In genomic region chr1:197725044-197725443, GRCh38 we compare ENCODE assay signal across 14 cellular contexts. TPM values are rescaled to one million over a fixed set of nuclear protein-coding genes. Genes with fewer than 3 reads are reported as not detected.
A peak's percentile ranks its signal among the peaks of the same experiment; 100 is the strongest.
DNase-seq lines count a peak whose midpoint lies in the region; ATAC-seq and TF ChIP-seq lines count a peak whose summit lies in the region.
"Had no signal": no experiment of that assay in that cellular context is flagged by ENCODE, and none has a peak within 500 bp of the region (broad histone marks: within the 10 kb centered on the region; RNA-seq: fewer than 3 reads in every experiment).

No MANE protein-coding gene starts in this region.

- peaks cover 18% of the 10 kb centered on the region for H3K36me3 Mint-ChIP-seq in activated naive CD4-positive, alpha-beta T cell treated with anti-CD3 and anti-CD28 coated beads, Interleukin-2, amount 10 ng/mL, durations not matched to agents 7 days and 5 days
- H3K36me3 Mint-ChIP-seq in activated naive CD4-positive, alpha-beta T cell treated with anti-CD3 and anti-CD28 coated beads for 36 hours (ENCODE audit: low read depth), result peaks cover 23% of the 10 kb centered on the region

- no peak overlapping the region for H3K4me3 ChIP-seq in epithelial cell of esophagus (ENCODE audit: low read length)

- H3K27me3 Mint-ChIP-seq in activated naive CD4-positive, alpha-beta T cell treated with anti-CD3 and anti-CD28 coated beads, Interleukin-2, amount 10 ng/mL, durations not matched to agents 7 days and 5 days, result no peaks in the 10 kb centered on the region
- H3K27me3 Mint-ChIP-seq in activated naive CD4-positive, alpha-beta T cell treated with anti-CD3 and anti-CD28 coated beads for 36 hours (ENCODE audit: low read depth), result no peaks in the 10 kb centered on the region
- H3K27me3 Mint-ChIP-seq: activated T-helper 17 cell treated with anti-CD3 and anti-CD28 coated beads, Interleukin-2, amount 50 U/mL, for 72 hours; stimulated activated naive B cell treated with anti-CD40 and anti-IgM and Interleukin-4, amounts not matched to agents 10 μg/mL and 1 μg/mL and 100 μg/mL, for 72 hours had no signal

- no peak overlapping the region for H3K4me3 Mint-ChIP-seq in activated naive CD4-positive, alpha-beta T cell treated with anti-CD3 and anti-CD28 coated beads, Interleukin-2, amount 10 ng/mL, durations not matched to agents 7 days and 5 days
- H3K4me3 Mint-ChIP-seq in activated naive CD4-positive, alpha-beta T cell treated with anti-CD3 and anti-CD28 coated beads for 36 hours, result no peak overlapping the region
- H3K4me3 Mint-ChIP-seq: activated T-helper 17 cell treated with anti-CD3 and anti-CD28 coated beads, Interleukin-2, amount 50 U/mL, for 72 hours; stimulated activated naive B cell treated with anti-CD40 and anti-IgM and Interleukin-4, amounts not matched to agents 10 μg/mL and 1 μg/mL and 100 μg/mL, for 72 hours had no signal

- no peak for ATAC-seq in GM18907 (IDR thresholded peaks at IDR 0.05; ENCODE audit: unreplicated experiment)
- ATAC-seq: activated T-helper 17 cell treated with anti-CD3 and anti-CD28 coated beads, Interleukin-2, amount 50 U/mL, for 72 hours; stimulated activated naive B cell treated with anti-CD40 and anti-IgM and Interleukin-4, amounts not matched to agents 10 μg/mL and 1 μg/mL and 100 μg/mL, for 72 hours had no signal

- TF ChIP-seq CTCF in epithelial cell of esophagus (IDR thresholded peaks at IDR 0.05; ENCODE audit: insufficient read depth, low read depth, low read length, missing control alignments), result no peak

- no peak for DNase-seq in activated naive CD4-positive, alpha-beta T cell treated with anti-CD3 and anti-CD28 coated beads, Interleukin-2, amount 10 ng/mL, durations not matched to agents 7 days and 5 days
- DNase-seq in activated naive CD4-positive, alpha-beta T cell treated with anti-CD3 and anti-CD28 coated beads for 36 hours, result no peak
- DNase-seq in OCI-M1 (lab: John Stamatoyannopoulos, UW) (peak; percentile 59), epithelial cell of esophagus (ENCODE audit: low read depth) (peak; percentile 41), smooth muscle cell of the brain vasculature (ENCODE audit: low read depth, low spot score) (peak; percentile 1), HuH-7.5 (ENCODE audit: low spot score) (no peak)
- no peak for DNase-seq in stimulated activated CD4-positive, alpha-beta T cell treated with anti-CD3 and anti-CD28 coated beads, Interleukin-4, amount 100 ng/mL, for 1 hour
- DNase-seq: activated CD4-positive, CD25-positive, alpha-beta regulatory T cell treated with anti-CD3 and anti-CD28 coated beads, Interleukin-2, amount 50 U/mL, for 72 hours; C1 segment of cervical spinal cord; foreskin melanocyte; SHP77 treated with DMSO at 0.1 percent for 48 hours; stimulated activated naive B cell treated with anti-CD40 and anti-IgM and Interleukin-4, amounts not matched to agents 10 μg/mL and 1 μg/mL and 100 μg/mL, for 72 hours had no signal

- intact Hi-C loops in activated naive CD4-positive, alpha-beta T cell treated with anti-CD3 and anti-CD28 coated beads for 36 hours (cut with micrococcal nuclease), result no loop called here

- no peaks in the 10 kb centered on the region for H3K4me1 Mint-ChIP-seq in activated naive CD4-positive, alpha-beta T cell treated with anti-CD3 and anti-CD28 coated beads, Interleukin-2, amount 10 ng/mL, durations not matched to agents 7 days and 5 days
- peaks cover 2% of the 10 kb centered on the region for H3K4me1 Mint-ChIP-seq in activated naive CD4-positive, alpha-beta T cell treated with anti-CD3 and anti-CD28 coated beads for 36 hours (ENCODE audit: low read depth)

- peaks cover 26% of the 10 kb centered on the region for H3K9me3 Mint-ChIP-seq in activated naive CD4-positive, alpha-beta T cell treated with anti-CD3 and anti-CD28 coated beads, Interleukin-2, amount 10 ng/mL, durations not matched to agents 7 days and 5 days
- H3K9me3 Mint-ChIP-seq in activated naive CD4-positive, alpha-beta T cell treated with anti-CD3 and anti-CD28 coated beads for 36 hours, result peaks cover 27% of the 10 kb centered on the region

- peak overlapping the region; percentile 69 for H3K27ac Mint-ChIP-seq in activated naive CD4-positive, alpha-beta T cell treated with anti-CD3 and anti-CD28 coated beads, Interleukin-2, amount 10 ng/mL, durations not matched to agents 7 days and 5 days
- no peak overlapping the region for H3K27ac Mint-ChIP-seq in activated naive CD4-positive, alpha-beta T cell treated with anti-CD3 and anti-CD28 coated beads for 36 hours
- H3K27ac Mint-ChIP-seq: activated T-helper 17 cell treated with anti-CD3 and anti-CD28 coated beads, Interleukin-2, amount 50 U/mL, for 72 hours; stimulated activated naive B cell treated with anti-CD40 and anti-IgM and Interleukin-4, amounts not matched to agents 10 μg/mL and 1 μg/mL and 100 μg/mL, for 72 hours had no signal

- CTCF ChIA-PET in activated naive CD4-positive, alpha-beta T cell treated with anti-CD3 and anti-CD28 coated beads, Interleukin-2, amount 10 ng/mL, durations not matched to agents 7 days and 5 days (lab: Charles Lee), result no interaction called here
- CTCF ChIA-PET in activated naive CD4-positive, alpha-beta T cell treated with anti-CD3 and anti-CD28 coated beads for 36 hours (lab: Charles Lee), result no interaction called here

RNA-seq across cellular contexts. Expression of gene DENND1B, which starts 50.2 kb away (rescaled TPM):
- 1 to 10 TPM; 8.9 to 9.7 TPM for total RNA-seq in activated naive CD4-positive, alpha-beta T cell treated with anti-CD3 and anti-CD28 coated beads for 36 hours

Comparison
In these comparisons a context has a peak if more than half of its experiments do, and no peak if none do; other contexts are left out.
1. DNase-seq: peak in OCI-M1 (single experiment), epithelial cell of esophagus (single experiment) and smooth muscle cell of the brain vasculature (single experiment); none in activated naive CD4-positive, alpha-beta T cell treated with anti-CD3 and anti-CD28 coated beads, Interleukin-2, amount 10 ng/mL, durations not matched to agents 7 days and 5 days (single experiment), activated naive CD4-positive, alpha-beta T cell treated with anti-CD3 and anti-CD28 coated beads for 36 hours (single experiment), HuH-7.5 (single experiment) and stimulated activated CD4-positive, alpha-beta T cell treated with anti-CD3 and anti-CD28 coated beads, Interleukin-4, amount 100 ng/mL, for 1 hour (single experiment).